8 cellular contexts compared by ENCODE assay signal in the genomic region with DNA sequence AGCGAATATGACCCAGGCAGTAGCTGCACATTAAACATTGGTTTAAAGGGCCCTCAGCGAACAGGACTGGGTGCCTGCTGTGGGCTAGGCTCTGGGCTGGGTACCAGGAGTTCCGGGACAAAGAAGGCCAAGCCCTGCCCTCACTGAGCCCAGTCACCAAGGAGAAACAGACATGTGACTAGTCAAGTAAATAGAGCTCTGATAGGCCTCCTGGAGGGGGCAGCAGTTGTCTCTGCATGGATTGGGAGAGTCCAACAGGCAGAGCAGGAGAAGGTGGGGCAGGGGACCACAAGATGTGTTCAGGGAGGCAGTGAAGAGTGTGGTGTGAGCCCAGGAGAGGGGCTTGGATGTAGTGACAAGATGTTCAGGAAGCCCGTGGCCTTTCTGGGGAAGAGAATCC. TPM values are rescaled to one million over a fixed set of nuclear protein-coding genes. Genes with fewer than 3 reads are reported as not detected.
DNase-seq lines count a peak whose midpoint lies in the region; ATAC-seq and TF ChIP-seq lines count a peak whose summit lies in the region.

No MANE protein-coding gene starts in this region.

- H3K4me3 Mint-ChIP-seq in progenitor cell of endocrine pancreas (ENCODE audit: low read depth) (no peak overlapping the region), T-cell (no peak overlapping the region)

- peaks cover 8 to 12% of the 10 kb centered on the region in 2 donors for H3K36me3 ChIP-seq in duodenal mucosa (ENCODE audit: control insufficient read depth in 1 of 2, insufficient read depth in 2 of 2, low read length in 2 of 2)

- H3K27ac Mint-ChIP-seq in progenitor cell of endocrine pancreas (no peak overlapping the region), T-cell (no peak overlapping the region)

- H3K27ac ChIP-seq in duodenal mucosa (ENCODE audit: low read depth, low read length) = no peak overlapping the region

- H3K9me3 Mint-ChIP-seq in progenitor cell of endocrine pancreas (ENCODE audit: low read depth) (no peaks in the 10 kb centered on the region), T-cell (no peaks in the 10 kb centered on the region)

- DNase-seq in NCI-H2171 treated with DMSO at 0.1 percent for 48 hours (lab: John Stamatoyannopoulos, UW) (peak; percentile 22), NCI-H2171 (lab: John Stamatoyannopoulos, UW) (no peak), NCI-H226 (peak; percentile 31), progenitor cell of endocrine pancreas (ENCODE audit: low spot score, unreplicated experiment) (peak; percentile 30), posterior cingulate gyrus (no peak), T-cell (no peak)

- intact Hi-C loops in posterior cingulate gyrus (cut with DNase I) = no loop called here

- TF ChIP-seq CTCF in progenitor cell of endocrine pancreas (IDR thresholded peaks at IDR 0.05; ENCODE audit: unreplicated experiment) = peak; percentile 25

- H3K36me3 Mint-ChIP-seq in progenitor cell of endocrine pancreas (ENCODE audit: insufficient read depth) (peaks cover 4% of the 10 kb centered on the region), T-cell (peaks cover 7% of the 10 kb centered on the region)

- CTCF ChIA-PET in T-cell (lab: Charles Lee) = interaction anchor here in 1 of 2 donors (0.6 kb wide), 1 partner anchor 10 kb away, joined by 4 read pairs; no protein-coding TSS in a partner anchor

- H3K4me1 ChIP-seq in duodenal mucosa (ENCODE audit: control insufficient read depth in 1 of 2, insufficient read depth in 2 of 2, low read length in 2 of 2) = peaks cover 34 to 37% of the 10 kb centered on the region in 2 donors

- H3K27me3 Mint-ChIP-seq in progenitor cell of endocrine pancreas (no peaks in the 10 kb centered on the region), T-cell (no peaks in the 10 kb centered on the region)

- no peaks in the 10 kb centered on the region for H3K27me3 ChIP-seq in duodenal mucosa (ENCODE audit: control insufficient read depth in 1 of 2, insufficient read depth in 2 of 2, low read length in 2 of 2)

- H3K4me1 Mint-ChIP-seq in progenitor cell of endocrine pancreas (ENCODE audit: low read depth) (no peaks in the 10 kb centered on the region), T-cell (peaks cover 20 to 39% (median 35%) of the 10 kb centered on the region in 3 donors)

- ATAC-seq in GM18858 (IDR thresholded peaks at IDR 0.05; ENCODE audit: unreplicated experiment) (no peak), T-cell (replicated peaks in 1 of 4) (no peak)

- no peaks in the 10 kb centered on the region for H3K9me3 ChIP-seq in duodenal mucosa (ENCODE audit: control insufficient read depth in 1 of 2, low read length in 2 of 2)

- H3K4me3 ChIP-seq in duodenal mucosa (ENCODE audit: low read depth in 1 of 2, low read length in 2 of 2) = peak overlapping the region; percentile 19 to 100

- POLR2A ChIA-PET in T-cell (lab: Charles Lee) = no interaction called here

- H3K9ac ChIP-seq in duodenal mucosa (ENCODE audit: low read depth in 1 of 2, low read length in 2 of 2) = no peak overlapping the region

RNA-seq across cellular contexts. Expression of a gene that starts 3.1 kb away (rescaled TPM):
- total RNA-seq in progenitor cell of endocrine pancreas (211 and 217 TPM in 2 replicates), T-cell (100 to 1,000 TPM; 108 to 149 (median 140) TPM)

RNA-seq across cellular contexts. Expression of a gene that starts 42.3 kb away (rescaled TPM):
- total RNA-seq in progenitor cell of endocrine pancreas (not detected in 2 replicates), T-cell (not detected)

RNA-seq across cellular contexts. Expression of a gene that starts 42.4 kb away (rescaled TPM):
- total RNA-seq in progenitor cell of endocrine pancreas (not detected in 2 replicates), T-cell (not detected)

Comparison
In these comparisons a context has a peak if more than half of its experiments do, and no peak if none do; other contexts are left out.
1. DNase-seq: peak in NCI-H2171 treated with DMSO at 0.1 percent for 48 hours (single experiment), NCI-H226 (single experiment) and progenitor cell of endocrine pancreas (single experiment); none in NCI-H2171 (single experiment), posterior cingulate gyrus (0 of 10) and T-cell (0 of 34).